16 cellular contexts compared by ENCODE assay signal in genomic region chr5:124901081-124901480, GRCh38.
"Had no signal": no experiment of that assay in that cellular context is flagged by ENCODE, and none has a peak within 500 bp of the region (broad histone marks: within the 10 kb centered on the region; RNA-seq: fewer than 3 reads in every experiment).

No MANE protein-coding gene starts in this region.

- H3K27ac Mint-ChIP-seq: activated naive CD4-positive, alpha-beta T cell treated with anti-CD3 and anti-CD28 coated beads, Interleukin-2, amount 50 U/mL, for 24 hours; effector memory CD8-positive, alpha-beta T cell had no signal

- H3K4me2 ChIP-seq: hepatocyte had no signal

- DNase-seq: activated CD4-positive, alpha-beta T cell treated with anti-CD3 and anti-CD28 coated beads, Interleukin-2, amount 50 U/mL, for 4 hours; activated gamma-delta T cell; effector memory CD8-positive, alpha-beta T cell; foreskin keratinocyte; left colon; lower lobe of right lung; nucleus accumbens; retina; spleen; stimulated activated CD4-positive, alpha-beta T cell treated with anti-CD3 and anti-CD28 coated beads, Interleukin-4, amount 100 ng/mL, for 4 hours; stimulated activated naive CD4-positive, alpha-beta T cell had no signal

- H3K27ac ChIP-seq: ascending aorta, foreskin keratinocyte, hepatocyte, lower lobe of right lung had no signal

- H3K36me3 ChIP-seq: ascending aorta, lower lobe of right lung, spleen had no signal

- FAIRE-seq: TTC549 had no signal

- H3K4me3 Mint-ChIP-seq: activated naive CD4-positive, alpha-beta T cell treated with anti-CD3 and anti-CD28 coated beads, Interleukin-2, amount 50 U/mL, for 24 hours; effector memory CD8-positive, alpha-beta T cell; natural killer cell treated with Interleukin-12 subunit alpha and Interleukin-12 subunit beta and Interleukin-15 and Interleukin-18, amount 100 ng/mL, for 72 hours had no signal

- H3K4me1 Mint-ChIP-seq: activated naive CD4-positive, alpha-beta T cell treated with anti-CD3 and anti-CD28 coated beads, Interleukin-2, amount 50 U/mL, for 24 hours had no signal

- ATAC-seq: effector memory CD8-positive, alpha-beta T cell; foreskin keratinocyte; left colon; lower lobe of right lung; natural killer cell treated with Interleukin-12 subunit alpha and Interleukin-12 subunit beta and Interleukin-15 and Interleukin-18, amount 100 ng/mL, for 72 hours had no signal

- H3K4me1 ChIP-seq: foreskin keratinocyte had no signal

- H3K4me3 ChIP-seq: ascending aorta, hepatocyte, lower lobe of right lung, spleen had no signal

- H3K79me2 ChIP-seq: hepatocyte had no signal

- H3K27me3 ChIP-seq: ascending aorta, foreskin keratinocyte, hepatocyte, spleen had no signal

- H3K9me3 ChIP-seq: ascending aorta, lower lobe of right lung, spleen had no signal

- H3K36me3 Mint-ChIP-seq: activated naive CD4-positive, alpha-beta T cell treated with anti-CD3 and anti-CD28 coated beads, Interleukin-2, amount 50 U/mL, for 24 hours; natural killer cell treated with Interleukin-12 subunit alpha and Interleukin-12 subunit beta and Interleukin-15 and Interleukin-18, amount 100 ng/mL, for 72 hours had no signal

- H3K9me3 Mint-ChIP-seq: activated naive CD4-positive, alpha-beta T cell treated with anti-CD3 and anti-CD28 coated beads, Interleukin-2, amount 50 U/mL, for 24 hours had no signal

- H3K27me3 Mint-ChIP-seq: activated naive CD4-positive, alpha-beta T cell treated with anti-CD3 and anti-CD28 coated beads, Interleukin-2, amount 50 U/mL, for 24 hours; effector memory CD8-positive, alpha-beta T cell; natural killer cell treated with Interleukin-12 subunit alpha and Interleukin-12 subunit beta and Interleukin-15 and Interleukin-18, amount 100 ng/mL, for 72 hours had no signal

- H2AFZ ChIP-seq: hepatocyte had no signal
